33 cellular contexts compared by ENCODE assay signal in the genomic region with DNA sequence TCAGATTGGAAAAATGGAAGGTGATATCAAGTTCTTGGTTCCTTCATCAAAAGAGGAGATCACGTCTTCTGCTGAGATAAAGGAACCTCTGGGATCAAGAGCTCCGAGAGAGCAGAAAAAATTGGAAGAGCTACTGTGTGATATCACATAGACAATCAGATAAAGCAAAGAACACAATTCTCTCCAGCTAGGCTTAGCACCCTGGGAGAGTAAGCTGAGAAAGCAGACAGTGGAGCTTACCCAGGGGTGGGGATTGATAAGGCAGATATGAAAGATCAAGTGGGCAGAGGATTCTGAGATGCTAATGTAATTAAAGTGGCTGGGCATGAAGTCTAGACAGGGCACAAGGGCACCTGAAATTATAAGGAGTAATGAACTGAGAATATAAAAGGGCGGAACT.
"Had no signal": no experiment of that assay in that cellular context is flagged by ENCODE, and none has a peak within 500 bp of the region (broad histone marks: within the 10 kb centered on the region; RNA-seq: fewer than 3 reads in every experiment).

No MANE protein-coding gene starts in this region.

- H3K4me1 ChIP-seq: SJCRH30 had no signal

- H3K4me2 ChIP-seq: PC-9 had no signal

- DNase-seq: Kasumi-1, KG1, MG63, NCI-H1048, NCI-H1092 treated with DMSO at 0.1 percent for 48 hours, NCI-H1105 treated with DMSO at 0.1 percent for 48 hours, NCI-H1417, NCI-H1436, NCI-H146, NCI-H1694, NCI-H187, NCI-H1930, NCI-H2029 treated with DMSO at 0.1 percent for 48 hours, NCI-H2081 treated with DMSO at 0.1 percent for 48 hours, NCI-H2107, NCI-H2171, NCI-H226, NCI-H446 treated with DMSO at 0.1 percent for 48 hours, NCI-H510A, NCI-H524, NCI-H526, NCI-H69, NCI-H748 treated with DMSO at 0.1 percent for 48 hours, NCI-H82, PC-9, SHP77, SIG-M5, SJCRH30 had no signal

- ATAC-seq: Panc1, Right ventricle myocardium inferior, SK-N-SH treated with all-trans-retinoic acid at 6 μM for 48 hours had no signal

- H3K27ac ChIP-seq: PC-9, RWPE1, SJCRH30, SK-N-MC had no signal

- H3K4me3 ChIP-seq: MG63, PC-9, SJCRH30, SK-N-MC had no signal

- H3K27me3 ChIP-seq: SJCRH30 had no signal

- H3K9me3 ChIP-seq: MG63, SJCRH30 had no signal

- H3K36me3 ChIP-seq: MG63, SJCRH30 had no signal
